Comparison of ENCODE assay signal across 8 cellular contexts in genomic region chr15:67065531-67066005, GRCh38. TPM values are rescaled to one million over a fixed set of nuclear protein-coding genes. Genes with fewer than 3 reads are reported as not detected.
DNase-seq lines count a peak whose midpoint lies in the region; ATAC-seq and TF ChIP-seq lines count a peak whose summit lies in the region.

Gene SMAD3 (plus strand): TSS chr15:67065602. CDS start chr15:67066155, 553 bp downstream.

- H3K4me3 ChIP-seq in ascending aorta (peak within 1 kb of the TSS; percentile 85 to 94), right atrium auricular region (peak within 1 kb of the TSS; percentile 87 to 90), vagina (peak within 1 kb of the TSS; percentile 89 to 93)

- H3K9me3 ChIP-seq in ascending aorta (no peaks in the 10 kb centered on the region), right atrium auricular region (no peaks in the 10 kb centered on the region), vagina (no peaks in the 10 kb centered on the region)

- in situ Hi-C loops in Caki2 (cut with HindIII; ENCODE audit: low pct_unique_long_range_greater_than_20kb, low sequenced_read_pairs) = no loop called here
- in situ Hi-C loops in KBM-7 (cut with MboI; ENCODE audit: low pct_unique_long_range_greater_than_20kb, low sequenced_read_pairs) = no loop called here

- no peaks in the 10 kb centered on the region for H3K36me3 ChIP-seq in ascending aorta
- peaks cover 2% of the 10 kb centered on the region for H3K36me3 ChIP-seq in right atrium auricular region
- no peaks in the 10 kb centered on the region for H3K36me3 ChIP-seq in vagina

- no peak for TF ChIP-seq CTCF in ascending aorta (IDR thresholded peaks at IDR 0.05)
- peak in 1 of 2 donors; percentile 5 for TF ChIP-seq CTCF in right atrium auricular region (IDR thresholded peaks at IDR 0.05)
- no peak for TF ChIP-seq CTCF in vagina (IDR thresholded peaks at IDR 0.05)

- TF ChIP-seq POLR2A in vagina (IDR thresholded peaks at IDR 0.05) = peak in 1 of 2 donors; percentile 53

- intact Hi-C loops in ascending aorta (cut with DNase I) = loop anchor here (1.0 to 5.0 kb wide), 4 partner anchors 17 to 189 kb away; partner anchors contain the start of genes AAGAB and IQCH
- intact Hi-C loops in vagina (cut with DNase I) = loop anchor here (5.0 to 10.0 kb wide), 3 partner anchors 48 to 189 kb away; partner anchors contain the start of genes AAGAB and IQCH

- H3K4me1 ChIP-seq in ascending aorta (peaks cover 8 to 19% of the 10 kb centered on the region in 2 donors), right atrium auricular region (peaks cover 0 to 47% of the 10 kb centered on the region in 2 donors), vagina (peaks cover 43% of the 10 kb centered on the region)

- peak; percentile 63 for ATAC-seq in GM21381 (IDR thresholded peaks at IDR 0.05; ENCODE audit: unreplicated experiment)

- peak within 1 kb of the TSS; percentile 96 for H3K27ac ChIP-seq in ascending aorta
- H3K27ac ChIP-seq in right atrium auricular region = peak within 1 kb of the TSS; percentile 91 to 96
- peak within 1 kb of the TSS; percentile 92 for H3K27ac ChIP-seq in vagina

- H3K27me3 ChIP-seq in ascending aorta (no peaks in the 10 kb centered on the region), right atrium auricular region (no peaks in the 10 kb centered on the region), vagina (no peaks in the 10 kb centered on the region)

- DNase-seq in Caki2 (ENCODE audit: low read depth) = peak; percentile 96
- DNase-seq in KBM-7 = peak; percentile 94
- DNase-seq in T-helper 2 cell = peak; percentile 50 to 90 (median 60)
- peak; percentile 57 to 94 for DNase-seq in ascending aorta (ENCODE audit: low spot score in 2 of 2)
- peak; percentile 92 for DNase-seq in right atrium auricular region (ENCODE audit: low spot score)
- DNase-seq in pulmonary artery endothelial cell (ENCODE audit: low read depth, low spot score) = peak; percentile 81
- no peak for DNase-seq in vagina (ENCODE audit: extremely low spot score in 2 of 2)

RNA-seq across cellular contexts. Expression of gene SMAD3, which starts in this region (rescaled TPM):
- 26.4 and 31.4 TPM in 2 replicates for total RNA-seq in Caki2 (2014; rRNA removed; shearing (Covaris generic); ENCODE audit: low replicate concordance)
- total RNA-seq in ascending aorta = 89.3 TPM
- total RNA-seq in right atrium auricular region = 10 to 100 TPM; 20.8 to 37.8 TPM
- total RNA-seq in pulmonary artery endothelial cell = 32.6 and 34.6 TPM in 2 replicates
- 53.5 TPM for total RNA-seq in vagina

Comparison
In these comparisons a context has a peak if more than half of its experiments do, and no peak if none do; other contexts are left out.
1. DNase-seq: peak in Caki2 (single experiment), KBM-7 (single experiment), T-helper 2 cell (5 of 5), ascending aorta (2 of 2), right atrium auricular region (single experiment) and pulmonary artery endothelial cell (single experiment); none in vagina (0 of 2).
2. Peak in every context shown above with its lines, with median percentiles within 50 percentile points of each other: H3K27ac ChIP-seq and H3K4me3 ChIP-seq.